2 cellular contexts compared by ENCODE assay signal in the genomic region with DNA sequence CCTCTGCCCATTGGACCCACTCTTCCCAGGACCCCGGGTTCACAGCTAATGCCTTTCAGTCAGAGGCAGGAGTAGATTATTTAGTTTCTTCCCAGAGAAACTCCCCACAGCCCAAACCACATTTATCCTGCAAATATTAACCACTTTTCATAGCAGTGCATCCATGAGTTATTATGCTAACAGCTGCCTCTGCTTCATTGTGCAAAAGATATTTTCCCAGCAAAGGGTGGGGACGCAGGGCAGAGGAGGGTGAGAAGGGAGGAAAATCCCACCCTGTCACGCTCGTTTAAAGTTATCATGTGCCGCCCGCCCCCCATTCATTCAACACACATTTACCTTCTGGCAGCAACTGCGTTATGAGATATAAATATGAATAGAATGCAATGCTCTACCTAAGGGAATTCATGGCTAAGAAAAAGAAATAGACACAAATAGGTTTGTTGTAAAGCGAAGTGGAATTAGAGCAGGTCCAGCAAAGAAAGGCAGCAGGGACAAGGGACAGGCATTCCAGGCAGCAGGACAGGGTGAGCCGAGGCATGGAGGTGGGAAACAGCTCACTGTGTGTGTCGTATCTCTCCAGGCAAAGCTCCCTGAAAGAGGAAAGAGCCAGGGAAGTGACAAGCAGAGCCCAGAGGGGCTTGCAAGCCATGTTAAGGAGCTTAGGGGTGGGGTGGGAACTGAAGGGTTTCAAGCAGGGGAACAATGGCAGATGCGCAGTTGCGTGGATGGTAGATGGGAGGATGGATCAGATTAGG.
TF ChIP-seq lines count a peak whose summit lies in the region.

No MANE protein-coding gene starts in this region.

TF ChIP-seq in HepG2, 621 proteins besides CTCF, POLR2A, EP300 and RAD21:
- TF ChIP-seq, protein P1, sequence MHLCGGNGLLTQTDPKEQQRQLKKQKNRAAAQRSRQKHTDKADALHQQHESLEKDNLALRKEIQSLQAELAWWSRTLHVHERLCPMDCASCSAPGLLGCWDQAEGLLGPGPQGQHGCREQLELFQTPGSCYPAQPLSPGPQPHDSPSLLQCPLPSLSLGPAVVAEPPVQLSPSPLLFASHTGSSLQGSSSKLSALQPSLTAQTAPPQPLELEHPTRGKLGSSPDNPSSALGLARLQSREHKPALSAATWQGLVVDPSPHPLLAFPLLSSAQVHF (CRISPR knock-in tag; IDR thresholded peaks at IDR 0.05), result no peak
- TF ChIP-seq ZMYM3 (CRISPR knock-in tag; IDR thresholded peaks at IDR 0.05) (no peak), ZNF749 (CRISPR knock-in tag; IDR thresholded peaks at IDR 0.05; ENCODE audit: borderline replicate concordance) (no peak), JUND (CRISPR knock-in tag; IDR thresholded peaks at IDR 0.05) (no peak), MLXIP (CRISPR knock-in tag; IDR thresholded peaks at IDR 0.05; ENCODE audit: borderline replicate concordance) (no peak), CHD2 (IDR thresholded peaks at IDR 0.05; ENCODE audit: low read depth, low read length) (no peak), KDM5B (CRISPR knock-in tag; IDR thresholded peaks at IDR 0.05; ENCODE audit: borderline replicate concordance) (no peak), AGO2 (optimal IDR thresholded peaks at IDR 0.05; ENCODE audit: low read depth, low read length) (no peak), PHF8 (CRISPR knock-in tag; IDR thresholded peaks at IDR 0.05) (no peak), ZNF704 (CRISPR knock-in tag; IDR thresholded peaks at IDR 0.05; ENCODE audit: borderline replicate concordance) (no peak), PITX1 (CRISPR knock-in tag; IDR thresholded peaks at IDR 0.05) (no peak), ZFP1 (CRISPR knock-in tag; IDR thresholded peaks at IDR 0.05) (no peak), FOXJ3 (CRISPR knock-in tag; IDR thresholded peaks at IDR 0.05; ENCODE audit: borderline replicate concordance) (no peak), KDM1A (CRISPR knock-in tag; IDR thresholded peaks at IDR 0.05) (no peak), IRX3 (CRISPR knock-in tag; IDR thresholded peaks at IDR 0.05; ENCODE audit: borderline replicate concordance, low read depth) (no peak), POLR2AphosphoS5 (IDR thresholded peaks at IDR 0.05; ENCODE audit: low read depth, low read length) (no peak)
- TF ChIP-seq, protein P2, sequence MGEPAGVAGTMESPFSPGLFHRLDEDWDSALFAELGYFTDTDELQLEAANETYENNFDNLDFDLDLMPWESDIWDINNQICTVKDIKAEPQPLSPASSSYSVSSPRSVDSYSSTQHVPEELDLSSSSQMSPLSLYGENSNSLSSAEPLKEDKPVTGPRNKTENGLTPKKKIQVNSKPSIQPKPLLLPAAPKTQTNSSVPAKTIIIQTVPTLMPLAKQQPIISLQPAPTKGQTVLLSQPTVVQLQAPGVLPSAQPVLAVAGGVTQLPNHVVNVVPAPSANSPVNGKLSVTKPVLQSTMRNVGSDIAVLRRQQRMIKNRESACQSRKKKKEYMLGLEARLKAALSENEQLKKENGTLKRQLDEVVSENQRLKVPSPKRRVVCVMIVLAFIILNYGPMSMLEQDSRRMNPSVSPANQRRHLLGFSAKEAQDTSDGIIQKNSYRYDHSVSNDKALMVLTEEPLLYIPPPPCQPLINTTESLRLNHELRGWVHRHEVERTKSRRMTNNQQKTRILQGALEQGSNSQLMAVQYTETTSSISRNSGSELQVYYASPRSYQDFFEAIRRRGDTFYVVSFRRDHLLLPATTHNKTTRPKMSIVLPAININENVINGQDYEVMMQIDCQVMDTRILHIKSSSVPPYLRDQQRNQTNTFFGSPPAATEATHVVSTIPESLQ (CRISPR knock-in tag; conservative IDR thresholded peaks at IDR 0.05), result no peak
- TF ChIP-seq, protein P3, sequence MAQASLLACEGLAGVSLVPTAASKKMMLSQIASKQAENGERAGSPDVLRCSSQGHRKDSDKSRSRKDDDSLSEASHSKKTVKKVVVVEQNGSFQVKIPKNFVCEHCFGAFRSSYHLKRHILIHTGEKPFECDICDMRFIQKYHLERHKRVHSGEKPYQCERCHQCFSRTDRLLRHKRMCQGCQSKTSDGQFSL (CRISPR knock-in tag; IDR thresholded peaks at IDR 0.05), result no peak
TF ChIP-seq in HepG2: peak in this region for 0.

TF ChIP-seq in H1, 55 proteins besides CTCF, POLR2A, EP300 and RAD21:
- TF ChIP-seq CBX5 (IDR thresholded peaks at IDR 0.05; ENCODE audit: low read depth, low read length) (no peak), BCL11A (IDR thresholded peaks at IDR 0.05; ENCODE audit: low read depth in 2 of 2, low read length in 2 of 2) (no peak), PHF8 (conservative IDR thresholded peaks at IDR 0.05; ENCODE audit: low read depth, low read length) (no peak), TAF1 (IDR thresholded peaks at IDR 0.05; ENCODE audit: low read depth, low read length) (no peak)
TF ChIP-seq in H1: peak in this region for 0.
